In genomic region chr7:78019457-78020130, GRCh38 we compare ENCODE assay signal across 8 cellular contexts.
DNase-seq lines count a peak whose midpoint lies in the region; ATAC-seq and FAIRE-seq lines count a peak whose summit lies in the region.

No MANE protein-coding gene starts in this region.

- peak; percentile 48 for FAIRE-seq in HTR-8/SVneo (lab: Jason Lieb, UNC)

- H3K9ac ChIP-seq in NT2/D1 (ENCODE audit: insufficient read length, low read depth) (peak overlapping the region; percentile 67), muscle layer of colon (ENCODE audit: low read length) (no peak overlapping the region)

- no peaks in the 10 kb centered on the region for H3K36me3 Mint-ChIP-seq in activated T-cell treated with anti-CD3 and anti-CD28 coated beads, Interleukin-2, amount 50 U/mL, for 24 hours (ENCODE audit: low read depth)
- no peaks in the 10 kb centered on the region for H3K36me3 Mint-ChIP-seq in stimulated activated naive B cell treated with anti-CD40 and anti-IgM and Interleukin-4, amounts not matched to agents 10 μg/mL and 1 μg/mL and 100 μg/mL, for 72 hours

- H3K4me1 ChIP-seq in NT2/D1 (ENCODE audit: insufficient read depth, insufficient read length): no peaks in the 10 kb centered on the region
- H3K4me1 ChIP-seq in muscle layer of colon (ENCODE audit: insufficient read depth, low read length): peaks cover 17% of the 10 kb centered on the region

- H3K4me3 ChIP-seq in NT2/D1 (ENCODE audit: insufficient read length, low read depth) (peak overlapping the region; percentile 49), muscle layer of colon (ENCODE audit: low read depth in 1 of 2, low read length in 2 of 2) (peak overlapping the region; percentile 52 to 66)

- H3K27me3 ChIP-seq in NT2/D1 (ENCODE audit: insufficient read depth, insufficient read length) (peaks cover 7% of the 10 kb centered on the region), muscle layer of colon (ENCODE audit: control insufficient read depth in 1 of 2, insufficient read depth in 2 of 2, low read length in 2 of 2) (no peaks in the 10 kb centered on the region)

- H3K27ac ChIP-seq in muscle layer of colon (ENCODE audit: low read depth, low read length): peak overlapping the region; percentile 84

- H3K36me3 ChIP-seq in NT2/D1 (ENCODE audit: insufficient read depth, insufficient read length, low read length): no peaks in the 10 kb centered on the region
- H3K36me3 ChIP-seq in muscle layer of colon (ENCODE audit: insufficient read depth, low read length): no peaks in the 10 kb centered on the region

- ATAC-seq in GM21515 (IDR thresholded peaks at IDR 0.05; ENCODE audit: unreplicated experiment) (peak; percentile 86), esophagus mucosa (peak; percentile 94)
- ATAC-seq in stimulated activated naive B cell treated with anti-CD40 and anti-IgM and Interleukin-4, amounts not matched to agents 10 μg/mL and 1 μg/mL and 100 μg/mL, for 72 hours (replicated peaks): peak; percentile 82

- peaks cover 36% of the 10 kb centered on the region for H3K27me3 Mint-ChIP-seq in activated T-cell treated with anti-CD3 and anti-CD28 coated beads, Interleukin-2, amount 50 U/mL, for 24 hours
- H3K27me3 Mint-ChIP-seq in stimulated activated naive B cell treated with anti-CD40 and anti-IgM and Interleukin-4, amounts not matched to agents 10 μg/mL and 1 μg/mL and 100 μg/mL, for 72 hours: peaks cover 6 to 7% of the 10 kb centered on the region in 2 donors

- H3K4me1 Mint-ChIP-seq in activated T-cell treated with anti-CD3 and anti-CD28 coated beads, Interleukin-2, amount 50 U/mL, for 24 hours (ENCODE audit: low read depth): peaks cover 13% of the 10 kb centered on the region
- H3K4me1 Mint-ChIP-seq in stimulated activated naive B cell treated with anti-CD40 and anti-IgM and Interleukin-4, amounts not matched to agents 10 μg/mL and 1 μg/mL and 100 μg/mL, for 72 hours: peaks cover 8 to 15% of the 10 kb centered on the region in 2 donors

- H3K9me3 ChIP-seq in NT2/D1 (ENCODE audit: insufficient read depth, low read length): no peaks in the 10 kb centered on the region
- H3K9me3 ChIP-seq in muscle layer of colon (ENCODE audit: low read length): no peaks in the 10 kb centered on the region

- peak overlapping the region; percentile 81 for H3K4me3 Mint-ChIP-seq in activated T-cell treated with anti-CD3 and anti-CD28 coated beads, Interleukin-2, amount 50 U/mL, for 24 hours
- peak overlapping the region; percentile 93 to 94 for H3K4me3 Mint-ChIP-seq in stimulated activated naive B cell treated with anti-CD40 and anti-IgM and Interleukin-4, amounts not matched to agents 10 μg/mL and 1 μg/mL and 100 μg/mL, for 72 hours

- H3K27ac Mint-ChIP-seq in activated T-cell treated with anti-CD3 and anti-CD28 coated beads, Interleukin-2, amount 50 U/mL, for 24 hours: peak overlapping the region; percentile 87
- H3K27ac Mint-ChIP-seq in stimulated activated naive B cell treated with anti-CD40 and anti-IgM and Interleukin-4, amounts not matched to agents 10 μg/mL and 1 μg/mL and 100 μg/mL, for 72 hours: peak overlapping the region; percentile 95

- H3K9me3 Mint-ChIP-seq in activated T-cell treated with anti-CD3 and anti-CD28 coated beads, Interleukin-2, amount 50 U/mL, for 24 hours: no peaks in the 10 kb centered on the region
- no peaks in the 10 kb centered on the region for H3K9me3 Mint-ChIP-seq in stimulated activated naive B cell treated with anti-CD40 and anti-IgM and Interleukin-4, amounts not matched to agents 10 μg/mL and 1 μg/mL and 100 μg/mL, for 72 hours

- peak; percentile 98 for DNase-seq in DMS 273 (lab: John Stamatoyannopoulos, UW; ENCODE audit: unreplicated experiment)
- DNase-seq in HTR-8/SVneo (ENCODE audit: insufficient read length, low spot score): peak; percentile 84
- no peak for DNase-seq in NT2/D1 (ENCODE audit: low read depth, low spot score)
- peak; percentile 79 for DNase-seq in activated T-cell treated with anti-CD3 and anti-CD28 coated beads, Interleukin-2, amount 50 U/mL, for 24 hours
- peak; percentile 68 for DNase-seq in stimulated activated naive B cell treated with anti-CD40 and anti-IgM and Interleukin-4, amounts not matched to agents 10 μg/mL and 1 μg/mL and 100 μg/mL, for 72 hours
